8 cellular contexts compared by ENCODE assay signal in the genomic region with DNA sequence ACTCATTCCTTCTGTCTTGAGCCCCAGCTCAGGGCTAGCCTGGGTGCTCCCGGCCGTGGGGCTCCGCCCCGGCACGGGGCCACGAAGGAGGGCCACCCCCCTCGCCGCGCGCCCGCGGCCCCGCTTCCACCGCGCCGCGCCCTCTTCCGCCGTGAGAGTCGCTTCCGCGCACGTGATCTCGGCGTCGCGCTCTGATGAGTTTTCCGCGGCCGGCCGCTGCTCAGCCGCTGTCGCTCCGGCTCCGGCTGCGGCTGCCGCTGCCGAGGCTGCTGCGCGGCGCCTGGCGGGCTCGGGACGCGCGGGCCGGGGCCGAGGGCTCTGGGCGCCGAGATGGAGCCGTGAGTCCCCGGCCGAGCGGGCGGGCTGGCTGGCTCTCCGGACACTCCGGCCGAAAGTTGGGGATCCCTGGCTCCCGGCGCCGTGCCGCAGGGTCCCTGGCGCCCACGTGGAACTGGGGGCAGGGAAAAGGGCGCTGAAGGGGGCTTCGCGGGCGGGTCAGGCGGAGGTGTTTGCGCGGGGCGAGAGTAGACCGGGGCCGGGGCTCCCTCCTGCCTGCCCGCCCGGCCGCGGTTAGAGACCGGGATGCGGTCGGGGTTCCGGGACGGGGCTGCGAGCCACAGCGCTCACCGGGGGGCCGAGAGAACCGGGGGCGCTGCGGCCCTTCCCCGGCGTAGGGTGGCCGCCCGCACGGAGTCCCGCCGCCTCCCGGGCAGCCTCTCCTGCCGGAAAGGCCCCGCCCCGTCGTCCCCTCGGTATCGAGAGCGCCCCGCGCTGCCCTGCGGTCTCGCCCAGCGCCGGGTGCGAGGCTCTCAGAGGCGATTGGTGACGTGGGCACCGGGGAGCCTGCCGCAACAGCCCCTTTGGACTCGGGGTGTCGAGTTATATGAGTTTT. TPM values are rescaled to one million over a fixed set of nuclear protein-coding genes. Genes with fewer than 3 reads are reported as not detected.
DNase-seq lines count a peak whose midpoint lies in the region; ATAC-seq and TF ChIP-seq lines count a peak whose summit lies in the region.

A gene with protein sequence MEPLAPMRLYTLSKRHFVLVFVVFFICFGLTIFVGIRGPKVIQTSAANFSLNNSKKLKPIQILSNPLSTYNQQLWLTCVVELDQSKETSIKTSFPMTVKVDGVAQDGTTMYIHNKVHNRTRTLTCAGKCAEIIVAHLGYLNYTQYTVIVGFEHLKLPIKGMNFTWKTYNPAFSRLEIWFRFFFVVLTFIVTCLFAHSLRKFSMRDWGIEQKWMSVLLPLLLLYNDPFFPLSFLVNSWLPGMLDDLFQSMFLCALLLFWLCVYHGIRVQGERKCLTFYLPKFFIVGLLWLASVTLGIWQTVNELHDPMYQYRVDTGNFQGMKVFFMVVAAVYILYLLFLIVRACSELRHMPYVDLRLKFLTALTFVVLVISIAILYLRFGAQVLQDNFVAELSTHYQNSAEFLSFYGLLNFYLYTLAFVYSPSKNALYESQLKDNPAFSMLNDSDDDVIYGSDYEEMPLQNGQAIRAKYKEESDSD (plus strand): TSS at position 197 of the 892 bp plus-strand sequence. CDS start 134 bp downstream, at position 331.

- H2AFZ ChIP-seq in fibroblast of lung (ENCODE audit: low read length), result peak within 1 kb of the TSS; percentile 96

- peak within 1 kb of the TSS; percentile 88 to 96 for H3K27ac Mint-ChIP-seq in natural killer cell

- peaks cover 41 to 45% of the 10 kb centered on the region in 2 donors for H3K4me1 Mint-ChIP-seq in natural killer cell

- peak within 1 kb of the TSS; percentile 73 to 84 (median 75) for H3K4me3 ChIP-seq in fibroblast of lung (replicated peaks in 1 of 4; ENCODE audit: control extremely low read depth in 1 of 4, insufficient read depth in 1 of 4, low read depth in 3 of 4, low read length in 4 of 4)

- no peaks in the 10 kb centered on the region for H3K36me3 Mint-ChIP-seq in natural killer cell

- H3K9me3 Mint-ChIP-seq in natural killer cell, result no peaks in the 10 kb centered on the region

- H4K20me1 ChIP-seq in fibroblast of lung (ENCODE audit: control insufficient read depth, extremely low read depth, insufficient read depth, low read length), result peaks cover 8% of the 10 kb centered on the region

- H3K4me3 Mint-ChIP-seq in natural killer cell, result peak within 1 kb of the TSS; percentile 98

- peaks cover 43% of the 10 kb centered on the region for H3K79me2 ChIP-seq in fibroblast of lung (ENCODE audit: control insufficient read depth, insufficient read depth, low read length)

- peak within 1 kb of the TSS; percentile 89 for H3K9ac ChIP-seq in fibroblast of lung (ENCODE audit: insufficient read depth, low read length)

- no peaks in the 10 kb centered on the region for H3K27me3 ChIP-seq in fibroblast of lung (ENCODE audit: control insufficient read depth, insufficient read depth, low read length)

- H3K27me3 Mint-ChIP-seq in natural killer cell (ENCODE audit: low read depth in 2 of 2), result no peaks in the 10 kb centered on the region

- DNase-seq in DMS114 treated with DMSO at 0.1 percent for 48 hours (lab: John Stamatoyannopoulos, UW; ENCODE audit: unreplicated experiment), result peak; percentile 25
- DNase-seq in HuH-7 (ENCODE audit: low spot score), result peak; percentile 87
- peak; percentile 85 for DNase-seq in RKO (ENCODE audit: low spot score)
- DNase-seq in activated T-helper 1 cell treated with anti-CD3 and anti-CD28 coated beads, Interleukin-2, amount 50 U/mL, for 16 hours (ENCODE audit: low read depth in 1 of 2, low spot score in 1 of 2), result peak; percentile 72 to 83
- DNase-seq in fibroblast of lung (ENCODE audit: low read depth in 2 of 2), result peak; percentile 82 to 83
- peak; percentile 86 for DNase-seq in natural killer cell
- DNase-seq in stimulated activated naive CD4-positive, alpha-beta T cell treated with Interleukin-2 at 50 U/mL for 16 hours (lab: John Stamatoyannopoulos, UW), result peak; percentile 83

- H3K27ac ChIP-seq in fibroblast of lung (ENCODE audit: insufficient read depth, low read length), result peak within 1 kb of the TSS; percentile 91

- no peak for TF ChIP-seq CTCF in fibroblast of lung (conservative IDR thresholded peaks at IDR 0.05 in 1 of 2, IDR thresholded peaks at IDR 0.05 in 1 of 2; ENCODE audit: low read depth in 1 of 2, low read length in 2 of 2)
- no peak for TF ChIP-seq CTCF in natural killer cell (IDR thresholded peaks at IDR 0.05)

- ATAC-seq in GM21447 (IDR thresholded peaks at IDR 0.05; ENCODE audit: unreplicated experiment) (peak; percentile 88), natural killer cell (peak; percentile 81 to 91 (median 87))

- intact Hi-C loops in natural killer cell (cut with micrococcal nuclease), result loop anchor here (1.0 to 10.0 kb wide), 2 partner anchors 155 to 328 kb away; no protein-coding TSS in a partner anchor

- H3K36me3 ChIP-seq in fibroblast of lung (ENCODE audit: control insufficient read depth, insufficient read depth, low read length), result no peaks in the 10 kb centered on the region

- no peaks in the 10 kb centered on the region for H3K9me3 ChIP-seq in fibroblast of lung (ENCODE audit: control insufficient read depth, insufficient read depth, low read depth, low read length)

- H3K4me2 ChIP-seq in fibroblast of lung (ENCODE audit: extremely low read depth, insufficient read depth, low read length), result peak within 1 kb of the TSS; percentile 93

- H3K4me1 ChIP-seq in fibroblast of lung (ENCODE audit: control insufficient read depth, extremely low read depth, insufficient read depth, low read length), result peaks cover 10% of the 10 kb centered on the region

RNA-seq across cellular contexts. Expression of the gene that starts here (rescaled TPM):
- total RNA-seq in fibroblast of lung (36.0 and 37.2 TPM in 2 replicates), natural killer cell (10 to 100 TPM; 44.8 to 60.9 (median 45.0) TPM)
- polyA plus RNA-seq in fibroblast of lung, result 27.4 and 35.6 TPM in 2 replicates
- 17.8 and 23.1 TPM in 2 replicates for polyA plus RNA-seq in fibroblast of lung (2012)
- polyA minus RNA-seq in fibroblast of lung (ENCODE audit: low replicate concordance), result 13.2 and 18.2 TPM in 2 replicates

Comparison
In these comparisons a context has a peak if more than half of its experiments do, and no peak if none do; other contexts are left out.
1. Peak in every context shown above with its lines: DNase-seq, ATAC-seq, H3K4me3 ChIP-seq and H3K27ac ChIP-seq.
2. DNase-seq: peak in every context shown above with its lines; median percentile 87 in HuH-7; 86 in natural killer cell; 85 in RKO; 83 in stimulated activated naive CD4-positive, alpha-beta T cell treated with Interleukin-2 at 50 U/mL for 16 hours; 82 in fibroblast of lung; 78 in activated T-helper 1 cell treated with anti-CD3 and anti-CD28 coated beads, Interleukin-2, amount 50 U/mL, for 16 hours; 25 in DMS114 treated with DMSO at 0.1 percent for 48 hours.